13 cellular contexts compared by ENCODE assay signal in the genomic region with DNA sequence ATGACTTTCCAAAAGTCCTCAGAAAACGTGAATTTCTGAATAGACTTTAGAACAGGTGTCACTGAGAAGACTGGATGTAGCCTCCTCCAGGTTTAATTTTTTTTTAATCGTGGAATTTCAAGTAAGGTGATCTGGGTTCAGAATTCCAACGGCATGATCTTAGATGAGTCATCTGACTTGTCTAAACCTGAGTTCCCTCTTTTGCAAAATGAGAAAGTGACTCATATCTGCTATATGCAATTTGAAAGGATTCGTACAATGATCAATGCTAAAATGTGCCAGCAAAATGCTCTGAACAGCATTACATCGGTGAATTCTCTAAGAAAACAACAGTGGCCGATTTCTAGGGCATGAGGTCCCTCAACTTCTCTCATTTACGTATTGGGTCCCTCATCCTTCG.
DNase-seq lines count a peak whose midpoint lies in the region; ATAC-seq, FAIRE-seq and TF ChIP-seq lines count a peak whose summit lies in the region.
"Had no signal": no experiment of that assay in that cellular context is flagged by ENCODE, and none has a peak within 500 bp of the region (broad histone marks: within the 10 kb centered on the region; RNA-seq: fewer than 3 reads in every experiment).

No MANE protein-coding gene starts in this region.

- H3K9me3 Mint-ChIP-seq in activated naive CD8-positive, alpha-beta T cell treated with anti-CD3 and anti-CD28 coated beads for 36 hours, result no peaks in the 10 kb centered on the region
- H3K9me3 Mint-ChIP-seq in endodermal cell, result no peaks in the 10 kb centered on the region
- H3K9me3 Mint-ChIP-seq: memory B cell; T-helper 2 cell treated with Interferon-gamma antibody and Interleukin-4, amounts not matched to agents 5 μg/mL and 100 μg/mL, for 36 hours had no signal

- H3K4me3 ChIP-seq in esophagus squamous epithelium (peak overlapping the region in 2 of 4 donors; percentile 40 to 57), endodermal cell (ENCODE audit: low read length) (no peak overlapping the region)

- H3K4me1 ChIP-seq in esophagus squamous epithelium (peaks cover 11 to 47% (median 24%) of the 10 kb centered on the region in 3 donors), endodermal cell (ENCODE audit: control insufficient read depth, insufficient read depth, low read length) (no peaks in the 10 kb centered on the region)

- TF ChIP-seq POLR2A in esophagus squamous epithelium (IDR thresholded peaks at IDR 0.05), result no peak

- ATAC-seq in GM18519 (IDR thresholded peaks at IDR 0.05; ENCODE audit: low FRiP score, unreplicated experiment), result no peak
- ATAC-seq: effector memory CD8-positive, alpha-beta T cell had no signal

- peak; percentile 94 for FAIRE-seq in D721Med (lab: Jason Lieb, UNC)

- TF ChIP-seq CTCF in D721Med (IDR thresholded peaks at IDR 0.05; ENCODE audit: insufficient read depth, missing control alignments) (no peak), esophagus squamous epithelium (IDR thresholded peaks at IDR 0.05) (no peak), endodermal cell (conservative IDR thresholded peaks at IDR 0.05) (no peak)

- H3K36me3 Mint-ChIP-seq in activated naive CD8-positive, alpha-beta T cell treated with anti-CD3 and anti-CD28 coated beads for 36 hours, result no peaks in the 10 kb centered on the region
- no peaks in the 10 kb centered on the region for H3K36me3 Mint-ChIP-seq in endodermal cell (ENCODE audit: low read depth)
- H3K36me3 Mint-ChIP-seq: memory B cell had no signal

- H3K27me3 ChIP-seq in esophagus squamous epithelium (no peaks in the 10 kb centered on the region), endodermal cell (ENCODE audit: control insufficient read depth, insufficient read depth, low read length, poor library complexity, severe bottlenecking) (no peaks in the 10 kb centered on the region)

- H3K9me3 ChIP-seq in esophagus squamous epithelium (no peaks in the 10 kb centered on the region), endodermal cell (ENCODE audit: control insufficient read depth, low read length) (no peaks in the 10 kb centered on the region)

- H3K27me3 Mint-ChIP-seq in activated naive CD8-positive, alpha-beta T cell treated with anti-CD3 and anti-CD28 coated beads for 36 hours, result peaks cover 34% of the 10 kb centered on the region
- peaks cover 6% of the 10 kb centered on the region for H3K27me3 Mint-ChIP-seq in endodermal cell (ENCODE audit: insufficient read depth)

- 32 to 57% methylated on average over 8 of the region's 8 CpGs for WGBS in esophagus squamous epithelium, 2 donors
- WGBS in endodermal cell (ENCODE audit: insufficient coverage in 1 of 2, insufficient read length in 1 of 2), 2 experiments, result 93% methylated on average over 8 of the region's 8 CpGs

- H3K4me3 Mint-ChIP-seq in activated naive CD8-positive, alpha-beta T cell treated with anti-CD3 and anti-CD28 coated beads for 36 hours, result no peak overlapping the region
- no peak overlapping the region for H3K4me3 Mint-ChIP-seq in endodermal cell
- H3K4me3 Mint-ChIP-seq: effector memory CD8-positive, alpha-beta T cell; memory B cell; T-helper 2 cell treated with Interferon-gamma antibody and Interleukin-4, amounts not matched to agents 5 μg/mL and 100 μg/mL, for 36 hours had no signal

- DNase-seq in D721Med (ENCODE audit: insufficient read length, low spot score), result no peak
- peak; percentile 58 for DNase-seq in NOMO-1 treated with DMSO at 0.1 percent for 48 hours (lab: John Stamatoyannopoulos, UW; ENCODE audit: unreplicated experiment)
- DNase-seq in esophagus squamous epithelium (lab: John Stamatoyannopoulos, UW), result no peak
- DNase-seq in renal cortical epithelial cell (ENCODE audit: low read depth), result peak; percentile 94
- no peak for DNase-seq in activated naive CD8-positive, alpha-beta T cell treated with anti-CD3 and anti-CD28 coated beads for 36 hours
- DNase-seq in endodermal cell, result no peak
- no peak for DNase-seq in central memory CD4-positive, alpha-beta T cell
- DNase-seq: DMS79; effector memory CD8-positive, alpha-beta T cell; stimulated activated CD4-positive, alpha-beta T cell treated with anti-CD3 and anti-CD28 coated beads, Interleukin-4, amount 100 ng/mL, for 24 hours had no signal

- H3K9ac ChIP-seq in endodermal cell (ENCODE audit: extremely low read depth, low read length, poor library complexity, severe bottlenecking), result no peak overlapping the region

- intact Hi-C loops in esophagus squamous epithelium (cut with DNase I), result loop anchor here (10.0 kb wide), 1 partner anchor 69 kb away; the partner anchor contains the start of gene ZNF516

- H3K27ac ChIP-seq in esophagus squamous epithelium, result peak overlapping the region; percentile 80 to 87 (median 86)
- no peak overlapping the region for H3K27ac ChIP-seq in endodermal cell (ENCODE audit: low read depth, low read length)

- peaks cover 2% of the 10 kb centered on the region for H3K4me1 Mint-ChIP-seq in activated naive CD8-positive, alpha-beta T cell treated with anti-CD3 and anti-CD28 coated beads for 36 hours
- H3K4me1 Mint-ChIP-seq in endodermal cell, result peaks cover 4% of the 10 kb centered on the region

- H3K27ac Mint-ChIP-seq in activated naive CD8-positive, alpha-beta T cell treated with anti-CD3 and anti-CD28 coated beads for 36 hours, result no peak overlapping the region
- no peak overlapping the region for H3K27ac Mint-ChIP-seq in endodermal cell
- H3K27ac Mint-ChIP-seq: effector memory CD8-positive, alpha-beta T cell; memory B cell; T-helper 2 cell treated with Interferon-gamma antibody and Interleukin-4, amounts not matched to agents 5 μg/mL and 100 μg/mL, for 36 hours had no signal

- H3K36me3 ChIP-seq in esophagus squamous epithelium, result no peaks in the 10 kb centered on the region
- no peaks in the 10 kb centered on the region for H3K36me3 ChIP-seq in endodermal cell (ENCODE audit: control insufficient read depth, insufficient read depth, low read length)

Comparison
In these comparisons a context has a peak if more than half of its experiments do, and no peak if none do; other contexts are left out.
1. DNase-seq: peak in NOMO-1 treated with DMSO at 0.1 percent for 48 hours (single experiment) and renal cortical epithelial cell (single experiment); none in D721Med (single experiment), esophagus squamous epithelium (single experiment), activated naive CD8-positive, alpha-beta T cell treated with anti-CD3 and anti-CD28 coated beads for 36 hours (single experiment), endodermal cell (single experiment) and central memory CD4-positive, alpha-beta T cell (single experiment).